ENCODE assay signal across 1 cellular context in the genomic region with DNA sequence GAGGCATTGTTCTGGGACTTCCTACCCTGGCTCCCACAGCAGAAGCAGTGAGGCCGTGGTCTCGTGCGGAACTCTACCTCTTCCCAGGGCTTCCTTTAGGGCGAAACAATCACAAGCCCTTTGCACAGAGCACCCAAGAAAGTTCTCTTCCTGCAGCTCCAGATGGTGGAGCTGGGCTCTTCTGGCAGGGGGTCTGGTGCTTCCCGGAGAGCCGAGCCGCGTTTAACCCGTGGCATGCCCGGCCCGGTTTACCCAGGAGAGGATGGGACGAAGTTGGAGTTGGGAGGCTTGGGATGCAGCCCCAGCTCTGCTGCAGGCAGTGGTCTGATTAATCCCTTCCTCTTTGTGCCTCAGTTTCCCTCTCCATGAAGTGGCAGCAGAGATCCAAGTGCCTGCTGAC.
TF ChIP-seq lines count a peak whose summit lies in the region.

No MANE protein-coding gene starts in this region.

TF ChIP-seq in HepG2, 621 proteins besides CTCF, POLR2A, EP300 and RAD21:
- TF ChIP-seq, protein P1, sequence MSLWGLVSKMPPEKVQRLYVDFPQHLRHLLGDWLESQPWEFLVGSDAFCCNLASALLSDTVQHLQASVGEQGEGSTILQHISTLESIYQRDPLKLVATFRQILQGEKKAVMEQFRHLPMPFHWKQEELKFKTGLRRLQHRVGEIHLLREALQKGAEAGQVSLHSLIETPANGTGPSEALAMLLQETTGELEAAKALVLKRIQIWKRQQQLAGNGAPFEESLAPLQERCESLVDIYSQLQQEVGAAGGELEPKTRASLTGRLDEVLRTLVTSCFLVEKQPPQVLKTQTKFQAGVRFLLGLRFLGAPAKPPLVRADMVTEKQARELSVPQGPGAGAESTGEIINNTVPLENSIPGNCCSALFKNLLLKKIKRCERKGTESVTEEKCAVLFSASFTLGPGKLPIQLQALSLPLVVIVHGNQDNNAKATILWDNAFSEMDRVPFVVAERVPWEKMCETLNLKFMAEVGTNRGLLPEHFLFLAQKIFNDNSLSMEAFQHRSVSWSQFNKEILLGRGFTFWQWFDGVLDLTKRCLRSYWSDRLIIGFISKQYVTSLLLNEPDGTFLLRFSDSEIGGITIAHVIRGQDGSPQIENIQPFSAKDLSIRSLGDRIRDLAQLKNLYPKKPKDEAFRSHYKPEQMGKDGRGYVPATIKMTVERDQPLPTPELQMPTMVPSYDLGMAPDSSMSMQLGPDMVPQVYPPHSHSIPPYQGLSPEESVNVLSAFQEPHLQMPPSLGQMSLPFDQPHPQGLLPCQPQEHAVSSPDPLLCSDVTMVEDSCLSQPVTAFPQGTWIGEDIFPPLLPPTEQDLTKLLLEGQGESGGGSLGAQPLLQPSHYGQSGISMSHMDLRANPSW (CRISPR knock-in tag; IDR thresholded peaks at IDR 0.05; ENCODE audit: borderline replicate concordance), result no peak
- TF ChIP-seq ISX (CRISPR knock-in tag; conservative IDR thresholded peaks at IDR 0.05), result no peak
- TF ChIP-seq RBFOX2 (IDR thresholded peaks at IDR 0.05; ENCODE audit: low read depth, low read length), result no peak
- TF ChIP-seq ZNF841 (CRISPR knock-in tag; IDR thresholded peaks at IDR 0.05; ENCODE audit: borderline replicate concordance), result no peak
- TF ChIP-seq KDM1A (CRISPR knock-in tag; IDR thresholded peaks at IDR 0.05), result no peak
- TF ChIP-seq ZBTB7B (CRISPR knock-in tag; IDR thresholded peaks at IDR 0.05), result no peak
- TF ChIP-seq, protein P2, sequence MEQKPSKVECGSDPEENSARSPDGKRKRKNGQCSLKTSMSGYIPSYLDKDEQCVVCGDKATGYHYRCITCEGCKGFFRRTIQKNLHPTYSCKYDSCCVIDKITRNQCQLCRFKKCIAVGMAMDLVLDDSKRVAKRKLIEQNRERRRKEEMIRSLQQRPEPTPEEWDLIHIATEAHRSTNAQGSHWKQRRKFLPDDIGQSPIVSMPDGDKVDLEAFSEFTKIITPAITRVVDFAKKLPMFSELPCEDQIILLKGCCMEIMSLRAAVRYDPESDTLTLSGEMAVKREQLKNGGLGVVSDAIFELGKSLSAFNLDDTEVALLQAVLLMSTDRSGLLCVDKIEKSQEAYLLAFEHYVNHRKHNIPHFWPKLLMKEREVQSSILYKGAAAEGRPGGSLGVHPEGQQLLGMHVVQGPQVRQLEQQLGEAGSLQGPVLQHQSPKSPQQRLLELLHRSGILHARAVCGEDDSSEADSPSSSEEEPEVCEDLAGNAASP (CRISPR knock-in tag; IDR thresholded peaks at IDR 0.05; ENCODE audit: borderline replicate concordance), result no peak
- no peak for TF ChIP-seq SRSF1 (optimal IDR thresholded peaks at IDR 0.05; ENCODE audit: low read depth, low read length)
- no peak for TF ChIP-seq ZBTB38 (CRISPR knock-in tag; IDR thresholded peaks at IDR 0.05)
- no peak for TF ChIP-seq KAT2B (IDR thresholded peaks at IDR 0.05; ENCODE audit: borderline replicate concordance, low read depth, low read length)
- no peak for TF ChIP-seq KMT2A (CRISPR knock-in tag; IDR thresholded peaks at IDR 0.05)
- no peak for TF ChIP-seq ZBTB42 (CRISPR knock-in tag; IDR thresholded peaks at IDR 0.05)
- TF ChIP-seq KMT2B (CRISPR knock-in tag; IDR thresholded peaks at IDR 0.05), result no peak
- TF ChIP-seq SP1 (IDR thresholded peaks at IDR 0.05), result no peak
- no peak for TF ChIP-seq SP1 (CRISPR knock-in tag; IDR thresholded peaks at IDR 0.05)
- no peak for TF ChIP-seq DR1 (CRISPR knock-in tag; IDR thresholded peaks at IDR 0.05)
- no peak for TF ChIP-seq TRAFD1 (CRISPR knock-in tag; IDR thresholded peaks at IDR 0.05; ENCODE audit: borderline replicate concordance)
- no peak for TF ChIP-seq MED1 (CRISPR knock-in tag; IDR thresholded peaks at IDR 0.05)
- no peak for TF ChIP-seq ARNTL (CRISPR knock-in tag; IDR thresholded peaks at IDR 0.05)
- no peak for TF ChIP-seq ZNF317 (CRISPR knock-in tag; IDR thresholded peaks at IDR 0.05)
